ENCODE assay signal across 8 cellular contexts in genomic region chr12:122975790-122976647, GRCh38. TPM values are rescaled to one million over a fixed set of nuclear protein-coding genes. Genes with fewer than 3 reads are reported as not detected.
DNase-seq lines count a peak whose midpoint lies in the region; ATAC-seq and TF ChIP-seq lines count a peak whose summit lies in the region.

No MANE protein-coding gene starts in this region.

- H3K4me1 ChIP-seq in BLaER1: peaks cover 52% of the 10 kb centered on the region
- peaks cover 13% of the 10 kb centered on the region for H3K4me1 ChIP-seq in KMS-11 (ENCODE audit: low read depth, poor library complexity, severe bottlenecking)
- H3K4me1 ChIP-seq in mononuclear cell (ENCODE audit: insufficient read depth, low read length): peaks cover 44% of the 10 kb centered on the region

- peak overlapping the region; percentile 97 for H3K9ac ChIP-seq in BLaER1
- peak overlapping the region; percentile 93 for H3K9ac ChIP-seq in KMS-11

- TF ChIP-seq CTCF in KMS-11 (conservative IDR thresholded peaks at IDR 0.05; ENCODE audit: low read depth, low read length) (no peak), brain microvascular endothelial cell (IDR thresholded peaks at IDR 0.05; ENCODE audit: low read depth, low read length, missing control alignments) (no peak), GM13977 (IDR thresholded peaks at IDR 0.05; ENCODE audit: extremely low read depth, insufficient read depth, missing control alignments) (no peak)

- H3K4me3 ChIP-seq in BLaER1 (peak overlapping the region; percentile 88), KMS-11 (IDR thresholded peaks at IDR 0.05; ENCODE audit: insufficient read depth, low read depth, low read length) (peak overlapping the region; percentile 44), brain microvascular endothelial cell (ENCODE audit: low read depth, low read length) (peak overlapping the region; percentile 95), mononuclear cell (ENCODE audit: low read length) (peak overlapping the region; percentile 93)

- H3K27ac ChIP-seq in BLaER1 (peak overlapping the region; percentile 99), KMS-11 (peak overlapping the region; percentile 92), brain microvascular endothelial cell (peak overlapping the region; percentile 90)

- in situ Hi-C loops in brain microvascular endothelial cell (cut with HindIII; ENCODE audit: low pct_ligation_motif_present, low sequenced_read_pairs) (no loop called here), GM13977 (cut with MboI; ENCODE audit: low pct_unique_long_range_greater_than_20kb, low sequenced_read_pairs, unreplicated experiment) (no loop called here)

- H3K9me3 ChIP-seq in BLaER1 (no peaks in the 10 kb centered on the region), mononuclear cell (ENCODE audit: low read depth, low read length) (no peaks in the 10 kb centered on the region)

- H3K36me3 ChIP-seq in BLaER1 (peaks cover 23% of the 10 kb centered on the region), KMS-11 (ENCODE audit: insufficient read depth) (no peaks in the 10 kb centered on the region), brain microvascular endothelial cell (replicated peaks) (no peaks in the 10 kb centered on the region)

- peak overlapping the region; percentile 97 for H3K4me2 ChIP-seq in BLaER1
- peak overlapping the region; percentile 89 for H3K4me2 ChIP-seq in KMS-11

- H4K20me1 ChIP-seq in BLaER1 (peaks cover 3% of the 10 kb centered on the region), KMS-11 (ENCODE audit: insufficient read depth) (no peaks in the 10 kb centered on the region)

- DNase-seq in brain microvascular endothelial cell (no peak), SKM-1 (lab: John Stamatoyannopoulos, UW; ENCODE audit: unreplicated experiment) (no peak), GM13977 (ENCODE audit: low spot score) (no peak)
- no peak for DNase-seq in activated effector memory CD4-positive, alpha-beta T cell treated with anti-CD3 and anti-CD28 coated beads, Interleukin-2, amount 50 U/mL, for 16 hours

- no peak for ATAC-seq in HG03439 (IDR thresholded peaks at IDR 0.05; ENCODE audit: unreplicated experiment)

- no peaks in the 10 kb centered on the region for H3K27me3 ChIP-seq in BLaER1
- H3K27me3 ChIP-seq in KMS-11 (ENCODE audit: insufficient read depth, low read depth): no peaks in the 10 kb centered on the region
- H3K27me3 ChIP-seq in brain microvascular endothelial cell (replicated peaks): no peaks in the 10 kb centered on the region
- H3K27me3 ChIP-seq in mononuclear cell (ENCODE audit: insufficient read depth, low read length): no peaks in the 10 kb centered on the region

- peaks cover 11% of the 10 kb centered on the region; the same call in 1 of the 2 replicates for H3K79me2 ChIP-seq in KMS-11 (ENCODE audit: insufficient read depth, low read depth)

- 0 out of 2 replicates have a peak overlapping the region, but pooled peaks have one; percentile 97 for H2AFZ ChIP-seq in KMS-11 (ENCODE audit: low read depth)

RNA-seq across cellular contexts. Expression of gene OGFOD2, which starts 1.0 kb away (rescaled TPM):
- total RNA-seq in mononuclear cell: 4.5 TPM

RNA-seq across cellular contexts. Expression of gene ARL6IP4, which starts 4.5 kb away (rescaled TPM):
- total RNA-seq in mononuclear cell: 123 TPM

RNA-seq across cellular contexts. Expression of gene ABCB9, which starts 9.8 kb away (rescaled TPM):
- 2.1 TPM for total RNA-seq in mononuclear cell

Comparison
In these comparisons a context has a peak if more than half of its experiments do, and no peak if none do; other contexts are left out.
1. H3K4me3 ChIP-seq: peak in every context shown above with its lines; median percentile 95 in brain microvascular endothelial cell; 93 in mononuclear cell; 88 in BLaER1; 44 in KMS-11.